Comparison of ENCODE assay signal across 9 cellular contexts in genomic region chr5:95098012-95098411, GRCh38.
"Had no signal": no experiment of that assay in that cellular context is flagged by ENCODE, and none has a peak within 500 bp of the region (broad histone marks: within the 10 kb centered on the region; RNA-seq: fewer than 3 reads in every experiment).

No MANE protein-coding gene starts in this region.

- H2AFZ ChIP-seq: GM23338 had no signal

- H3K4me3 ChIP-seq: GM23338, K562 had no signal

- FAIRE-seq: H1, H54, HTR-8/SVneo, K562 had no signal

- H3K4me2 ChIP-seq: GM23338 had no signal

- DNase-seq: H9, HCEC 1CT, IMR-90, KG1 had no signal

- ATAC-seq: GM23338, K562 had no signal
